11 cellular contexts compared by ENCODE assay signal in genomic region chr10:94299417-94299816, GRCh38.
DNase-seq lines count a peak whose midpoint lies in the region; ATAC-seq and TF ChIP-seq lines count a peak whose summit lies in the region.
"Had no signal": no experiment of that assay in that cellular context is flagged by ENCODE, and none has a peak within 500 bp of the region (broad histone marks: within the 10 kb centered on the region; RNA-seq: fewer than 3 reads in every experiment).

No MANE protein-coding gene starts in this region.

- H3K9me3 Mint-ChIP-seq in Calu3 (ENCODE audit: low read depth, unreplicated experiment), result no peaks in the 10 kb centered on the region
- H3K9me3 Mint-ChIP-seq in T-helper 2 cell treated with Interferon-gamma antibody and Interleukin-4, amounts not matched to agents 5 μg/mL and 100 μg/mL, for 36 hours, result no peaks in the 10 kb centered on the region

- peak; percentile 58 for ATAC-seq in HG02610 (IDR thresholded peaks at IDR 0.05; ENCODE audit: unreplicated experiment)
- no peak for ATAC-seq in GM21737 (IDR thresholded peaks at IDR 0.05; ENCODE audit: unreplicated experiment)
- ATAC-seq: gastrocnemius medialis had no signal

- BruUV-seq in Calu3 (replicated peaks; lab: Mats Ljungman, UMichigan), result no TSS peak

- no peaks in the 10 kb centered on the region for H3K4me1 ChIP-seq in BE2C
- H3K4me1 ChIP-seq: gastrocnemius medialis had no signal

- CTCF ChIA-PET in Calu3 (lab: Charles Lee), result interaction anchor here (0.7 to 1.1 kb wide), 2 partner anchors 145 to 478 kb away, joined by 3 read pairs; no protein-coding TSS in a partner anchor

- H3K4me3 ChIP-seq in coronary artery (no peak overlapping the region), BE2C (ENCODE audit: low read depth, low read length) (no peak overlapping the region)
- H3K4me3 ChIP-seq: gastrocnemius medialis had no signal

- H3K36me3 Mint-ChIP-seq in Calu3 (ENCODE audit: insufficient read depth, unreplicated experiment), result no peaks in the 10 kb centered on the region
- no peaks in the 10 kb centered on the region for H3K36me3 Mint-ChIP-seq in T-helper 2 cell treated with Interferon-gamma antibody and Interleukin-4, amounts not matched to agents 5 μg/mL and 100 μg/mL, for 36 hours (ENCODE audit: low read depth)

- TF ChIP-seq CTCF in Calu3 (IDR thresholded peaks at IDR 0.05; ENCODE audit: unreplicated experiment) (no peak), coronary artery (IDR thresholded peaks at IDR 0.05) (no peak), BE2C (IDR thresholded peaks at IDR 0.05; ENCODE audit: low read depth, low read length) (no peak)

- H3K27me3 ChIP-seq in BE2C, result no peaks in the 10 kb centered on the region
- H3K27me3 ChIP-seq: gastrocnemius medialis had no signal

- intact Hi-C loops in Calu3 (cut with micrococcal nuclease; ENCODE audit: unreplicated experiment), result no loop called here

- DNase-seq in Calu3, result peak; percentile 39
- peak; percentile 64 for DNase-seq in T-helper 2 cell treated with Interferon-gamma antibody and Interleukin-4, amounts not matched to agents 5 μg/mL and 100 μg/mL, for 36 hours (ENCODE audit: low spot score)
- DNase-seq in fibroblast of the conjunctiva (ENCODE audit: low read depth), result peak; percentile 33
- DNase-seq in coronary artery (ENCODE audit: low spot score), result no peak
- DNase-seq in NCI-H748 (lab: John Stamatoyannopoulos, UW; ENCODE audit: unreplicated experiment), result no peak
- no peak for DNase-seq in BE2C
- DNase-seq: gastrocnemius medialis; NCI-H510A treated with DMSO at 0.1 percent for 48 hours; stimulated activated naive CD4-positive, alpha-beta T cell had no signal

- no peak overlapping the region for H3K27ac Mint-ChIP-seq in Calu3 (ENCODE audit: unreplicated experiment)
- H3K27ac Mint-ChIP-seq in T-helper 2 cell treated with Interferon-gamma antibody and Interleukin-4, amounts not matched to agents 5 μg/mL and 100 μg/mL, for 36 hours, result no peak overlapping the region

- H3K4me1 Mint-ChIP-seq in Calu3 (ENCODE audit: low read depth, unreplicated experiment), result no peaks in the 10 kb centered on the region
- H3K4me1 Mint-ChIP-seq in T-helper 2 cell treated with Interferon-gamma antibody and Interleukin-4, amounts not matched to agents 5 μg/mL and 100 μg/mL, for 36 hours (ENCODE audit: low read depth), result peaks cover 23% of the 10 kb centered on the region

- H3K36me3 ChIP-seq in BE2C, result no peaks in the 10 kb centered on the region
- H3K36me3 ChIP-seq: gastrocnemius medialis had no signal

- no peak overlapping the region for H3K27ac ChIP-seq in coronary artery
- H3K27ac ChIP-seq: gastrocnemius medialis had no signal

- peaks cover 38% of the 10 kb centered on the region for H3K27me3 Mint-ChIP-seq in Calu3 (ENCODE audit: unreplicated experiment)
- peaks cover 72% of the 10 kb centered on the region for H3K27me3 Mint-ChIP-seq in T-helper 2 cell treated with Interferon-gamma antibody and Interleukin-4, amounts not matched to agents 5 μg/mL and 100 μg/mL, for 36 hours (ENCODE audit: low read depth)

- H3K9me3 ChIP-seq in BE2C, result no peaks in the 10 kb centered on the region
- H3K9me3 ChIP-seq: gastrocnemius medialis had no signal

- H3K4me3 Mint-ChIP-seq in Calu3 (ENCODE audit: low read depth, unreplicated experiment), result no peak overlapping the region
- peak overlapping the region; percentile 33 for H3K4me3 Mint-ChIP-seq in T-helper 2 cell treated with Interferon-gamma antibody and Interleukin-4, amounts not matched to agents 5 μg/mL and 100 μg/mL, for 36 hours

Comparison
In these comparisons a context has a peak if more than half of its experiments do, and no peak if none do; other contexts are left out.
1. DNase-seq: peak in Calu3 (single experiment), T-helper 2 cell treated with Interferon-gamma antibody and Interleukin-4, amounts not matched to agents 5 μg/mL and 100 μg/mL, for 36 hours (single experiment) and fibroblast of the conjunctiva (single experiment); none in coronary artery (single experiment), NCI-H748 (single experiment) and BE2C (single experiment).